ENCODE assay signal across 12 cellular contexts in the genomic region with DNA sequence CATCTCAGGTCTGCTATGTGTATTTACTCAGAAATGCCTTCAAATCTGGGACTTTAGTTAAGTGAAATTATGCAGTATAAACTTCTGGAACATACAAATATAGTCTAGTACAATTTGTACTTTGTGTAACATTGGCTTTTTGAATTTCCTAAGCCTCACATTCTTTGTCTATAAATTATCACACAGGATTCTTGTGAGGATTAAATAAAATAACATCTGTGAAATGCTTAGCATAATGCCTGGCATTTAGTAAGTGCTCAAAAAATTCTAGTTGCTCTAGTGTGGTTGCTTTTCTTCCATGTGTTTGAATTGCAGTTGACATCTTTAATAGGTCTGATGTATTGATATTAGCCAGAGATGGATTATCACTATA. TPM values are rescaled to one million over a fixed set of nuclear protein-coding genes. Genes with fewer than 3 reads are reported as not detected.
DNase-seq lines count a peak whose midpoint lies in the region; ATAC-seq and TF ChIP-seq lines count a peak whose summit lies in the region.
"Had no signal": no experiment of that assay in that cellular context is flagged by ENCODE, and none has a peak within 500 bp of the region (broad histone marks: within the 10 kb centered on the region; RNA-seq: fewer than 3 reads in every experiment).

No MANE protein-coding gene starts in this region.

- TF ChIP-seq CTCF in activated CD8-positive, alpha-beta T cell treated with anti-CD3 and anti-CD28 coated beads for 36 hours (IDR thresholded peaks at IDR 0.05): no peak
- no peak for TF ChIP-seq CTCF in neural crest cell (conservative IDR thresholded peaks at IDR 0.05)

- H3K4me3 Mint-ChIP-seq in activated CD8-positive, alpha-beta T cell treated with anti-CD3 and anti-CD28 coated beads, Interleukin-2, amount 10 ng/mL, durations not matched to agents 7 days and 5 days: peak overlapping the region; percentile 25
- H3K4me3 Mint-ChIP-seq in activated CD8-positive, alpha-beta T cell treated with anti-CD3 and anti-CD28 coated beads for 36 hours: no peak overlapping the region
- H3K4me3 Mint-ChIP-seq in neural crest cell: peak overlapping the region; percentile 21

- no peak for DNase-seq in activated CD8-positive, alpha-beta T cell treated with anti-CD3 and anti-CD28 coated beads, Interleukin-2, amount 10 ng/mL, durations not matched to agents 7 days and 5 days
- no peak for DNase-seq in activated CD8-positive, alpha-beta T cell treated with anti-CD3 and anti-CD28 coated beads for 36 hours
- DNase-seq in SK-N-MC (ENCODE audit: low read depth, low spot score): no peak
- no peak for DNase-seq in neural crest cell (ENCODE audit: low read depth, low spot score)
- DNase-seq in midbrain (lab: John Stamatoyannopoulos, UW): no peak
- DNase-seq: activated CD4-positive, alpha-beta T cell treated with anti-CD3 and anti-CD28 coated beads for 1 hour; heart left ventricle; NCI-H1092; SHP77; stimulated activated CD4-positive, alpha-beta T cell treated with anti-CD3 and anti-CD28 coated beads, Interleukin-2, amount 100 ng/mL, for 24 hours had no signal

- intact Hi-C loops in activated CD8-positive, alpha-beta T cell treated with anti-CD3 and anti-CD28 coated beads for 36 hours (cut with micrococcal nuclease): no loop called here

- no peaks in the 10 kb centered on the region for H3K9me3 ChIP-seq in SK-N-MC (ENCODE audit: low read depth, low read length)
- H3K9me3 ChIP-seq: heart left ventricle had no signal

- POLR2A ChIA-PET in activated CD8-positive, alpha-beta T cell treated with anti-CD3 and anti-CD28 coated beads, Interleukin-2, amount 10 ng/mL, durations not matched to agents 7 days and 5 days (lab: Charles Lee): interaction anchor here (6.6 to 7.9 kb wide), 2 partner anchors 22 to 43 kb away, joined by 153 to 185 read pairs; a partner anchor contains a TSS
- POLR2A ChIA-PET in activated CD8-positive, alpha-beta T cell treated with anti-CD3 and anti-CD28 coated beads for 36 hours (lab: Charles Lee): interaction anchor here (6.0 to 6.4 kb wide), 2 partner anchors 22 to 44 kb away, joined by 110 to 168 read pairs; a partner anchor contains a TSS

- H3K36me3 ChIP-seq in SK-N-MC (ENCODE audit: insufficient read depth, low read length): peaks cover 23% of the 10 kb centered on the region
- H3K36me3 ChIP-seq: heart left ventricle had no signal

- no peak for ATAC-seq in activated CD8-positive, alpha-beta T cell treated with anti-CD3 and anti-CD28 coated beads, Interleukin-2, amount 10 ng/mL, durations not matched to agents 7 days and 5 days
- ATAC-seq in activated CD8-positive, alpha-beta T cell treated with anti-CD3 and anti-CD28 coated beads for 36 hours: no peak
- ATAC-seq in GM18517 (IDR thresholded peaks at IDR 0.05; ENCODE audit: unreplicated experiment): no peak
- ATAC-seq: activated naive CD4-positive, alpha-beta T cell treated with anti-CD3 and anti-CD28 coated beads, Interleukin-2, amount 50 U/mL, for 72 hours; heart left ventricle had no signal

- H3K27ac Mint-ChIP-seq in activated CD8-positive, alpha-beta T cell treated with anti-CD3 and anti-CD28 coated beads, Interleukin-2, amount 10 ng/mL, durations not matched to agents 7 days and 5 days: no peak overlapping the region
- H3K27ac Mint-ChIP-seq in activated CD8-positive, alpha-beta T cell treated with anti-CD3 and anti-CD28 coated beads for 36 hours: no peak overlapping the region
- no peak overlapping the region for H3K27ac Mint-ChIP-seq in neural crest cell (ENCODE audit: unreplicated experiment)

- peaks cover 44% of the 10 kb centered on the region for H3K36me3 Mint-ChIP-seq in activated CD8-positive, alpha-beta T cell treated with anti-CD3 and anti-CD28 coated beads, Interleukin-2, amount 10 ng/mL, durations not matched to agents 7 days and 5 days (ENCODE audit: low read depth)
- peaks cover 33% of the 10 kb centered on the region for H3K36me3 Mint-ChIP-seq in activated CD8-positive, alpha-beta T cell treated with anti-CD3 and anti-CD28 coated beads for 36 hours (ENCODE audit: low read depth)
- peaks cover 5% of the 10 kb centered on the region for H3K36me3 Mint-ChIP-seq in neural crest cell (ENCODE audit: low read depth)

- no peak overlapping the region; the same call in 1 of the 2 replicates for H3K4me3 ChIP-seq in SK-N-MC

- H3K9me3 Mint-ChIP-seq in activated CD8-positive, alpha-beta T cell treated with anti-CD3 and anti-CD28 coated beads, Interleukin-2, amount 10 ng/mL, durations not matched to agents 7 days and 5 days (ENCODE audit: insufficient read depth): no peaks in the 10 kb centered on the region
- H3K9me3 Mint-ChIP-seq in activated CD8-positive, alpha-beta T cell treated with anti-CD3 and anti-CD28 coated beads for 36 hours: no peaks in the 10 kb centered on the region
- H3K9me3 Mint-ChIP-seq in neural crest cell: no peaks in the 10 kb centered on the region
- H3K9me3 Mint-ChIP-seq: activated naive CD4-positive, alpha-beta T cell treated with anti-CD3 and anti-CD28 coated beads, Interleukin-2, amount 50 U/mL, for 72 hours had no signal

- H3K4me1 Mint-ChIP-seq in activated CD8-positive, alpha-beta T cell treated with anti-CD3 and anti-CD28 coated beads, Interleukin-2, amount 10 ng/mL, durations not matched to agents 7 days and 5 days (ENCODE audit: low read depth): peaks cover 35% of the 10 kb centered on the region
- H3K4me1 Mint-ChIP-seq in activated CD8-positive, alpha-beta T cell treated with anti-CD3 and anti-CD28 coated beads for 36 hours (ENCODE audit: low read depth): peaks cover 13% of the 10 kb centered on the region
- peaks cover 28% of the 10 kb centered on the region for H3K4me1 Mint-ChIP-seq in neural crest cell

- no peak overlapping the region for H3K9ac ChIP-seq in SK-N-MC (ENCODE audit: insufficient read length)

- no peaks in the 10 kb centered on the region for H3K27me3 Mint-ChIP-seq in activated CD8-positive, alpha-beta T cell treated with anti-CD3 and anti-CD28 coated beads, Interleukin-2, amount 10 ng/mL, durations not matched to agents 7 days and 5 days (ENCODE audit: low read depth)
- H3K27me3 Mint-ChIP-seq in activated CD8-positive, alpha-beta T cell treated with anti-CD3 and anti-CD28 coated beads for 36 hours: no peaks in the 10 kb centered on the region
- peaks cover 4% of the 10 kb centered on the region for H3K27me3 Mint-ChIP-seq in neural crest cell (ENCODE audit: low read depth)

- CTCF ChIA-PET in activated CD8-positive, alpha-beta T cell treated with anti-CD3 and anti-CD28 coated beads, Interleukin-2, amount 10 ng/mL, durations not matched to agents 7 days and 5 days (lab: Charles Lee): no interaction called here
- CTCF ChIA-PET in activated CD8-positive, alpha-beta T cell treated with anti-CD3 and anti-CD28 coated beads for 36 hours (lab: Charles Lee): interaction anchor here (0.9 kb wide), 1 partner anchor 36 kb away, joined by 3 read pairs; no protein-coding TSS in a partner anchor

- H3K27ac ChIP-seq in SK-N-MC: peak overlapping the region; percentile 60

RNA-seq across cellular contexts. Expression of a gene that starts 2.6 kb away (rescaled TPM):
- total RNA-seq in activated CD8-positive, alpha-beta T cell treated with anti-CD3 and anti-CD28 coated beads, Interleukin-2, amount 10 ng/mL, durations not matched to agents 7 days and 5 days: 10 to 100 TPM; 85.8 to 87.7 TPM
- total RNA-seq in activated CD8-positive, alpha-beta T cell treated with anti-CD3 and anti-CD28 coated beads for 36 hours: 10 to 100 TPM; 94.2 to 95.2 TPM
- 38.5 and 44.4 TPM in 2 replicates for total RNA-seq in neural crest cell

RNA-seq across cellular contexts. Expression of a gene that starts 3.1 kb away (rescaled TPM):
- 10 to 100 TPM; 37.3 to 43.4 TPM for total RNA-seq in activated CD8-positive, alpha-beta T cell treated with anti-CD3 and anti-CD28 coated beads, Interleukin-2, amount 10 ng/mL, durations not matched to agents 7 days and 5 days
- 10 to 100 TPM; 55.5 to 62.7 TPM for total RNA-seq in activated CD8-positive, alpha-beta T cell treated with anti-CD3 and anti-CD28 coated beads for 36 hours
- total RNA-seq in neural crest cell: 40.7 and 43.7 TPM in 2 replicates

RNA-seq across cellular contexts. Expression of a gene that starts 25.7 kb away (rescaled TPM):
- total RNA-seq in activated CD8-positive, alpha-beta T cell treated with anti-CD3 and anti-CD28 coated beads, Interleukin-2, amount 10 ng/mL, durations not matched to agents 7 days and 5 days: 100 to 1,000 TPM; 129 to 143 TPM
- 100 to 1,000 TPM; 134 to 139 TPM for total RNA-seq in activated CD8-positive, alpha-beta T cell treated with anti-CD3 and anti-CD28 coated beads for 36 hours
- 194 and 202 TPM in 2 replicates for total RNA-seq in neural crest cell

RNA-seq across cellular contexts. Expression of a gene that starts 42.4 kb away (rescaled TPM):
- 10 to 100 TPM; 69.4 to 74.1 TPM for total RNA-seq in activated CD8-positive, alpha-beta T cell treated with anti-CD3 and anti-CD28 coated beads, Interleukin-2, amount 10 ng/mL, durations not matched to agents 7 days and 5 days
- total RNA-seq in activated CD8-positive, alpha-beta T cell treated with anti-CD3 and anti-CD28 coated beads for 36 hours: 10 to 100 TPM; 71.5 to 71.6 TPM
- total RNA-seq in neural crest cell: 79.1 and 79.7 TPM in 2 replicates
